In genomic region chr13:58955546-58956385, GRCh38 we compare ENCODE assay signal across 16 cellular contexts.
DNase-seq lines count a peak whose midpoint lies in the region; ATAC-seq lines count a peak whose summit lies in the region.
"Had no signal": no experiment of that assay in that cellular context is flagged by ENCODE, and none has a peak within 500 bp of the region (broad histone marks: within the 10 kb centered on the region; RNA-seq: fewer than 3 reads in every experiment).

No MANE protein-coding gene starts in this region.

- peaks cover 4% of the 10 kb centered on the region in 2 donors for H3K9me3 Mint-ChIP-seq in stimulated activated naive B cell treated with anti-CD40 and anti-IgM and Interleukin-4, amounts not matched to agents 10 μg/mL and 1 μg/mL and 100 μg/mL, for 72 hours

- H3K27me3 Mint-ChIP-seq in stimulated activated naive B cell treated with anti-CD40 and anti-IgM and Interleukin-4, amounts not matched to agents 10 μg/mL and 1 μg/mL and 100 μg/mL, for 72 hours, result no peaks in the 10 kb centered on the region
- H3K27me3 Mint-ChIP-seq: effector memory CD8-positive, alpha-beta T cell had no signal

- ATAC-seq in GM18868 (IDR thresholded peaks at IDR 0.05; ENCODE audit: unreplicated experiment) (peak; percentile 71), GM21717 (IDR thresholded peaks at IDR 0.05; ENCODE audit: unreplicated experiment) (peak; percentile 54), HG03064 (IDR thresholded peaks at IDR 0.05; ENCODE audit: low read depth, unreplicated experiment) (peak; percentile 45), HG03460 (IDR thresholded peaks at IDR 0.05; ENCODE audit: unreplicated experiment) (no peak)
- ATAC-seq in stimulated activated naive B cell treated with anti-CD40 and anti-IgM and Interleukin-4, amounts not matched to agents 10 μg/mL and 1 μg/mL and 100 μg/mL, for 72 hours (replicated peaks), result peak; percentile 67 to 73
- ATAC-seq: effector memory CD8-positive, alpha-beta T cell; natural killer cell had no signal

- peak; percentile 1 for DNase-seq in stimulated activated naive B cell treated with anti-CD40 and anti-IgM and Interleukin-4, amounts not matched to agents 10 μg/mL and 1 μg/mL and 100 μg/mL, for 72 hours
- DNase-seq in NCI-H774 (lab: John Stamatoyannopoulos, UW) (no peak), LoVo (ENCODE audit: low spot score) (no peak)
- DNase-seq: activated CD4-positive, alpha-beta T cell treated with anti-CD3 and anti-CD28 coated beads for 48 hours; caudate nucleus; effector memory CD8-positive, alpha-beta T cell; natural killer cell; NCI-H1092; retina; SJCRH30; T-helper 9 cell; tibial artery had no signal

- no peak overlapping the region for H3K4me3 Mint-ChIP-seq in stimulated activated naive B cell treated with anti-CD40 and anti-IgM and Interleukin-4, amounts not matched to agents 10 μg/mL and 1 μg/mL and 100 μg/mL, for 72 hours
- H3K4me3 Mint-ChIP-seq: effector memory CD8-positive, alpha-beta T cell; natural killer cell had no signal

- H3K4me1 Mint-ChIP-seq in stimulated activated naive B cell treated with anti-CD40 and anti-IgM and Interleukin-4, amounts not matched to agents 10 μg/mL and 1 μg/mL and 100 μg/mL, for 72 hours, result peaks cover 15 to 22% of the 10 kb centered on the region in 2 donors
- H3K4me1 Mint-ChIP-seq: natural killer cell had no signal

- no peaks in the 10 kb centered on the region for H3K36me3 Mint-ChIP-seq in stimulated activated naive B cell treated with anti-CD40 and anti-IgM and Interleukin-4, amounts not matched to agents 10 μg/mL and 1 μg/mL and 100 μg/mL, for 72 hours

- H3K27ac Mint-ChIP-seq in stimulated activated naive B cell treated with anti-CD40 and anti-IgM and Interleukin-4, amounts not matched to agents 10 μg/mL and 1 μg/mL and 100 μg/mL, for 72 hours, result no peak overlapping the region
- H3K27ac Mint-ChIP-seq: effector memory CD8-positive, alpha-beta T cell; natural killer cell had no signal
